In genomic region chr6:38133932-38134703, GRCh38 we compare ENCODE assay signal across 19 cellular contexts.
DNase-seq lines count a peak whose midpoint lies in the region; ATAC-seq and TF ChIP-seq lines count a peak whose summit lies in the region.
"Had no signal": no experiment of that assay in that cellular context is flagged by ENCODE, and none has a peak within 500 bp of the region (broad histone marks: within the 10 kb centered on the region; RNA-seq: fewer than 3 reads in every experiment).

No MANE protein-coding gene starts in this region.

- no peak overlapping the region for H2AFZ ChIP-seq in hepatocyte
- no peak overlapping the region for H2AFZ ChIP-seq in trophoblast cell (ENCODE audit: insufficient read depth, low read length, poor library complexity)

- TF ChIP-seq RAD21 in Ishikawa (IDR thresholded peaks at IDR 0.05; ENCODE audit: low read depth) = 0 out of 2 replicates have a peak, but pooled peaks have one; percentile 2

- H4K8ac ChIP-seq in trophoblast cell (ENCODE audit: low read depth, low read length) = no peak overlapping the region

- H3K4me1 ChIP-seq in hepatocyte (ENCODE audit: insufficient read depth) (no peaks in the 10 kb centered on the region), trophoblast cell (ENCODE audit: control insufficient read depth in 1 of 2, insufficient read depth in 2 of 2, low read length in 2 of 2) (no peaks in the 10 kb centered on the region), vagina (no peaks in the 10 kb centered on the region)

- H3K9me3 ChIP-seq in hepatocyte (ENCODE audit: low read depth) (no peaks in the 10 kb centered on the region), trophoblast cell (ENCODE audit: insufficient read depth, low read depth, low read length) (no peaks in the 10 kb centered on the region), vagina (no peaks in the 10 kb centered on the region)
- H3K9me3 ChIP-seq: SK-N-SH had no signal

- H2BK12ac ChIP-seq in trophoblast cell (ENCODE audit: low read length) = no peak overlapping the region

- TF ChIP-seq CTCF in hepatocyte (IDR thresholded peaks at IDR 0.05; ENCODE audit: poor library complexity) (no peak), vagina (IDR thresholded peaks at IDR 0.05) (no peak)

- H3K79me2 ChIP-seq in hepatocyte (peaks cover 57% of the 10 kb centered on the region), trophoblast cell (ENCODE audit: control insufficient read depth, insufficient read depth, low read length, poor library complexity) (no peaks in the 10 kb centered on the region)

- H3K27ac Mint-ChIP-seq in activated T-cell treated with anti-CD3 and anti-CD28 coated beads, Interleukin-2, amount 50 U/mL, for 72 hours = peak overlapping the region; percentile 39
- no peak overlapping the region for H3K27ac Mint-ChIP-seq in activated T-helper 2 cell treated with anti-CD3 and anti-CD28 coated beads, Interferon-gamma antibody, Interleukin-2, Interleukin-4, amounts not matched to agents 10 μg/mL and 5 μg/mL and 100 μg/mL, durations not matched to agents 14 hours and 24 hours and 36 hours
- H3K27ac Mint-ChIP-seq: CD8-positive, alpha-beta T cell had no signal

- H3K79me1 ChIP-seq in trophoblast cell (ENCODE audit: low read length) = no peaks in the 10 kb centered on the region

- no peak overlapping the region for H3K4me2 ChIP-seq in hepatocyte
- no peak overlapping the region for H3K4me2 ChIP-seq in trophoblast cell (ENCODE audit: low read length)
- H3K4me2 ChIP-seq: SK-N-SH had no signal

- H3K4ac ChIP-seq in trophoblast cell (ENCODE audit: low read depth, low read length) = no peak overlapping the region

- H4K12ac ChIP-seq in trophoblast cell (ENCODE audit: low read depth, low read length) = no peak overlapping the region

- H3K4me3 Mint-ChIP-seq in activated T-cell treated with anti-CD3 and anti-CD28 coated beads, Interleukin-2, amount 50 U/mL, for 72 hours = no peak overlapping the region
- no peak overlapping the region for H3K4me3 Mint-ChIP-seq in activated T-cell treated with anti-CD3 and anti-CD28 coated beads, Interleukin-2, amount 50 U/mL, for 4 hours
- no peak overlapping the region for H3K4me3 Mint-ChIP-seq in activated T-helper 2 cell treated with anti-CD3 and anti-CD28 coated beads, Interferon-gamma antibody, Interleukin-2, Interleukin-4, amounts not matched to agents 10 μg/mL and 5 μg/mL and 100 μg/mL, durations not matched to agents 14 hours and 24 hours and 36 hours (ENCODE audit: low read depth)
- H3K4me3 Mint-ChIP-seq: CD8-positive, alpha-beta T cell had no signal

- H2BK5ac ChIP-seq in trophoblast cell (ENCODE audit: low read depth, low read length, poor library complexity) = no peak overlapping the region

- no peak overlapping the region for H3K18ac ChIP-seq in trophoblast cell (ENCODE audit: low read length)

- H4K91ac ChIP-seq in trophoblast cell (ENCODE audit: low read depth, low read length) = no peak overlapping the region

- no peak for DNase-seq in activated T-cell treated with anti-CD3 and anti-CD28 coated beads, Interleukin-2, amount 50 U/mL, for 72 hours
- no peak for DNase-seq in activated T-cell treated with anti-CD3 and anti-CD28 coated beads, Interleukin-2, amount 50 U/mL, for 4 hours
- DNase-seq in hepatocyte (ENCODE audit: low spot score) = peak; percentile 33
- peak; percentile 73 to 84 for DNase-seq in trophoblast cell
- DNase-seq in vagina (ENCODE audit: extremely low spot score in 2 of 2) = no peak
- no peak for DNase-seq in activated T-helper 2 cell treated with anti-CD3 and anti-CD28 coated beads, Interferon-gamma antibody, Interleukin-2, Interleukin-4, amounts not matched to agents 10 μg/mL and 5 μg/mL and 100 μg/mL, durations not matched to agents 14 hours and 24 hours and 36 hours (ENCODE audit: low spot score)
- DNase-seq in activated CD4-positive, alpha-beta T cell treated with anti-CD3 and anti-CD28 coated beads for 4 hours = no peak
- DNase-seq: CD8-positive, alpha-beta T cell; DND-41; GDM1; NCI-H1092 treated with DMSO at 0.1 percent for 48 hours; NCI-H1694 treated with DMSO at 0.1 percent for 48 hours; NCI-H2107; NCI-H446 treated with DMSO at 0.1 percent for 48 hours; NCI-H748 treated with DMSO at 0.1 percent for 48 hours; SK-N-SH had no signal

- H3K27me3 ChIP-seq in hepatocyte (no peaks in the 10 kb centered on the region), trophoblast cell (ENCODE audit: insufficient read depth, low read length) (no peaks in the 10 kb centered on the region), vagina (no peaks in the 10 kb centered on the region)

- H3K27ac ChIP-seq in hepatocyte (peak overlapping the region; percentile 11), trophoblast cell (ENCODE audit: low read depth, low read length) (no peak overlapping the region), vagina (no peak overlapping the region)

- H3K14ac ChIP-seq in trophoblast cell (ENCODE audit: low read length) = no peak overlapping the region

- H3K27me3 Mint-ChIP-seq in activated T-cell treated with anti-CD3 and anti-CD28 coated beads, Interleukin-2, amount 50 U/mL, for 72 hours (ENCODE audit: low read depth) = no peaks in the 10 kb centered on the region
- no peaks in the 10 kb centered on the region for H3K27me3 Mint-ChIP-seq in activated T-cell treated with anti-CD3 and anti-CD28 coated beads, Interleukin-2, amount 50 U/mL, for 4 hours (ENCODE audit: low read depth)
- H3K27me3 Mint-ChIP-seq in activated T-helper 2 cell treated with anti-CD3 and anti-CD28 coated beads, Interferon-gamma antibody, Interleukin-2, Interleukin-4, amounts not matched to agents 10 μg/mL and 5 μg/mL and 100 μg/mL, durations not matched to agents 14 hours and 24 hours and 36 hours (ENCODE audit: low read depth) = no peaks in the 10 kb centered on the region

- H3K4me3 ChIP-seq in hepatocyte = no peak overlapping the region
- H3K4me3 ChIP-seq in trophoblast cell (ENCODE audit: low read depth, low read length) = no peak overlapping the region
- no peak overlapping the region for H3K4me3 ChIP-seq in vagina
- H3K4me3 ChIP-seq: GM12878 had no signal

- TF ChIP-seq POLR2A in vagina (IDR thresholded peaks at IDR 0.05) = no peak

- no peak overlapping the region for H2BK120ac ChIP-seq in trophoblast cell (ENCODE audit: insufficient read depth, low read length, poor library complexity)

- peaks cover 43% of the 10 kb centered on the region for H4K20me1 ChIP-seq in hepatocyte (ENCODE audit: insufficient read depth, poor library complexity, severe bottlenecking)

- H2AK5ac ChIP-seq in trophoblast cell (ENCODE audit: low read length) = no peak overlapping the region

- H3K9me3 Mint-ChIP-seq in activated T-cell treated with anti-CD3 and anti-CD28 coated beads, Interleukin-2, amount 50 U/mL, for 72 hours = no peaks in the 10 kb centered on the region
- peaks cover 6% of the 10 kb centered on the region for H3K9me3 Mint-ChIP-seq in activated T-cell treated with anti-CD3 and anti-CD28 coated beads, Interleukin-2, amount 50 U/mL, for 4 hours
- H3K9me3 Mint-ChIP-seq in activated T-helper 2 cell treated with anti-CD3 and anti-CD28 coated beads, Interferon-gamma antibody, Interleukin-2, Interleukin-4, amounts not matched to agents 10 μg/mL and 5 μg/mL and 100 μg/mL, durations not matched to agents 14 hours and 24 hours and 36 hours = peaks cover 6% of the 10 kb centered on the region
- H3K9me3 Mint-ChIP-seq: CD8-positive, alpha-beta T cell had no signal

- TF ChIP-seq EP300 in Ishikawa (IDR thresholded peaks at IDR 0.05; ENCODE audit: borderline replicate concordance) = no peak

- no peak overlapping the region for H3K23ac ChIP-seq in trophoblast cell (ENCODE audit: low read length)

- H3K36me3 ChIP-seq in hepatocyte (replicated peaks; ENCODE audit: insufficient read depth, low read depth) (no peaks in the 10 kb centered on the region), trophoblast cell (ENCODE audit: control insufficient read depth in 1 of 2, insufficient read depth in 2 of 2, low read length in 2 of 2) (peaks cover 0 to 5% of the 10 kb centered on the region in 2 experiments), vagina (no peaks in the 10 kb centered on the region)

- peaks cover 38% of the 10 kb centered on the region for H3K4me1 Mint-ChIP-seq in activated T-cell treated with anti-CD3 and anti-CD28 coated beads, Interleukin-2, amount 50 U/mL, for 72 hours (ENCODE audit: low read depth)
- peaks cover 39% of the 10 kb centered on the region for H3K4me1 Mint-ChIP-seq in activated T-cell treated with anti-CD3 and anti-CD28 coated beads, Interleukin-2, amount 50 U/mL, for 4 hours (ENCODE audit: low read depth)
- H3K4me1 Mint-ChIP-seq in activated T-helper 2 cell treated with anti-CD3 and anti-CD28 coated beads, Interferon-gamma antibody, Interleukin-2, Interleukin-4, amounts not matched to agents 10 μg/mL and 5 μg/mL and 100 μg/mL, durations not matched to agents 14 hours and 24 hours and 36 hours (ENCODE audit: low read depth) = peaks cover 20% of the 10 kb centered on the region

- ATAC-seq in activated T-cell treated with anti-CD3 and anti-CD28 coated beads, Interleukin-2, amount 50 U/mL, for 72 hours (replicated peaks in 1 of 2) = no peak
- no peak for ATAC-seq in activated T-cell treated with anti-CD3 and anti-CD28 coated beads, Interleukin-2, amount 50 U/mL, for 4 hours
- ATAC-seq: CD8-positive, alpha-beta T cell; GM12878; Panc1 had no signal

- intact Hi-C loops in vagina (cut with DNase I) = no loop called here
- intact Hi-C loops in activated T-helper 2 cell treated with anti-CD3 and anti-CD28 coated beads, Interferon-gamma antibody, Interleukin-2, Interleukin-4, amounts not matched to agents 10 μg/mL and 5 μg/mL and 100 μg/mL, durations not matched to agents 14 hours and 24 hours and 36 hours (cut with micrococcal nuclease) = no loop called here

- H3K9ac ChIP-seq in trophoblast cell (ENCODE audit: low read length) = peak overlapping the region; percentile 16
- H3K9ac ChIP-seq: SK-N-SH had no signal

- H3K36me3 Mint-ChIP-seq in activated T-cell treated with anti-CD3 and anti-CD28 coated beads, Interleukin-2, amount 50 U/mL, for 72 hours (ENCODE audit: insufficient read depth in 2 of 2) = peaks cover 2 to 14% of the 10 kb centered on the region in 2 donors
- peaks cover 28% of the 10 kb centered on the region for H3K36me3 Mint-ChIP-seq in activated T-cell treated with anti-CD3 and anti-CD28 coated beads, Interleukin-2, amount 50 U/mL, for 4 hours (ENCODE audit: insufficient read depth)
- H3K36me3 Mint-ChIP-seq in activated T-helper 2 cell treated with anti-CD3 and anti-CD28 coated beads, Interferon-gamma antibody, Interleukin-2, Interleukin-4, amounts not matched to agents 10 μg/mL and 5 μg/mL and 100 μg/mL, durations not matched to agents 14 hours and 24 hours and 36 hours (ENCODE audit: low read depth) = peaks cover 10% of the 10 kb centered on the region

- WGBS in hepatocyte (ENCODE audit: low lambda C conversion rate, missing lambda C conversion rate) = 59% methylated on average over 7 of the region's 7 CpGs
- no CpG with 5 or more reads among the region's 7 CpGs for WGBS in trophoblast cell (ENCODE audit: extremely low coverage, insufficient coverage, insufficient read length)

- no peaks in the 10 kb centered on the region for H3K9me2 ChIP-seq in hepatocyte (replicated peaks; ENCODE audit: insufficient read depth)
- H3K9me2 ChIP-seq: SK-N-SH had no signal

TF ChIP-seq in Ishikawa, 13 proteins besides CTCF, POLR2A, EP300 and RAD21 (continues in another document):
- TF ChIP-seq TAF1 (IDR thresholded peaks at IDR 0.05; ENCODE audit: low read depth) = no peak
- TF ChIP-seq FOXM1 (IDR thresholded peaks at IDR 0.05; ENCODE audit: borderline replicate concordance, low read depth) = no peak
- TF ChIP-seq CEBPB (IDR thresholded peaks at IDR 0.05) = no peak
- TF ChIP-seq CREB1 (IDR thresholded peaks at IDR 0.05; ENCODE audit: low read depth) = no peak

Comparison
In these comparisons a context has a peak if more than half of its experiments do, and no peak if none do; other contexts are left out.
1. DNase-seq: peak in hepatocyte (single experiment) and trophoblast cell (2 of 2); none in activated T-cell treated with anti-CD3 and anti-CD28 coated beads, Interleukin-2, amount 50 U/mL, for 72 hours (0 of 2), activated T-cell treated with anti-CD3 and anti-CD28 coated beads, Interleukin-2, amount 50 U/mL, for 4 hours (single experiment), vagina (0 of 2), activated T-helper 2 cell treated with anti-CD3 and anti-CD28 coated beads, Interferon-gamma antibody, Interleukin-2, Interleukin-4, amounts not matched to agents 10 μg/mL and 5 μg/mL and 100 μg/mL, durations not matched to agents 14 hours and 24 hours and 36 hours (single experiment) and activated CD4-positive, alpha-beta T cell treated with anti-CD3 and anti-CD28 coated beads for 4 hours (0 of 2).